Comparison of ENCODE assay signal across 14 cellular contexts in genomic region chr17:64331946-64332493, GRCh38. TPM values are rescaled to one million over a fixed set of nuclear protein-coding genes. Genes with fewer than 3 reads are reported as not detected.
DNase-seq lines count a peak whose midpoint lies in the region; ATAC-seq, FAIRE-seq and TF ChIP-seq lines count a peak whose summit lies in the region.
"Had no signal": no experiment of that assay in that cellular context is flagged by ENCODE, and none has a peak within 500 bp of the region (broad histone marks: within the 10 kb centered on the region; RNA-seq: fewer than 3 reads in every experiment).

No MANE protein-coding gene starts in this region.

- no peaks in the 10 kb centered on the region for H3K9me3 ChIP-seq in mucosa of descending colon

- intact Hi-C loops in mucosa of descending colon (cut with DNase I, micrococcal nuclease): no loop called here

- TF ChIP-seq POLR2A in erythroblast (IDR thresholded peaks at IDR 0.05; ENCODE audit: low read length): no peak

- DNase-seq in NOMO-1 treated with dmso at 0.1 percent for 144 hours (lab: John Stamatoyannopoulos, UW; ENCODE audit: unreplicated experiment) (peak; percentile 74), erythroblast (lab: John Stamatoyannopoulos, UW) (peak; percentile 30 to 45), mucosa of descending colon (no peak), DMS 273 treated with DMSO at 0.1 percent for 48 hours (lab: John Stamatoyannopoulos, UW) (no peak), Ammon's horn (ENCODE audit: low spot score) (no peak), urothelium cell line (ENCODE audit: low spot score) (no peak)
- DNase-seq in activated CD4-positive, alpha-beta T cell treated with anti-CD3 and anti-CD28 coated beads for 4 hours: no peak
- DNase-seq: activated CD8-positive, alpha-beta memory T cell treated with anti-CD3 and anti-CD28 coated beads, Interleukin-2, amount 50 U/mL, for 4 hours; amniotic stem cell; NCI-H1417 had no signal

- peak overlapping the region; percentile 77 for H3K27ac ChIP-seq in ACC112 (ENCODE audit: low read depth, low read length)

- H2AFZ ChIP-seq in ACC112 (ENCODE audit: low read length, unreplicated experiment): no peak overlapping the region

- H3K36me3 ChIP-seq in ACC112 (ENCODE audit: insufficient read depth, low read length) (no peaks in the 10 kb centered on the region), mucosa of descending colon (ENCODE audit: low read depth) (no peaks in the 10 kb centered on the region)

- peak; percentile 23 for ATAC-seq in mucosa of descending colon
- ATAC-seq: natural killer cell treated with Interleukin-12 subunit alpha and Interleukin-12 subunit beta and Interleukin-15 and Interleukin-18, amount 100 ng/mL, for 72 hours; stimulated activated effector memory CD8-positive, alpha-beta T cell treated with anti-CD3 and anti-CD28 coated beads, Interleukin-12 subunit alpha, Interleukin-12 subunit beta, amount 100 ng/mL, for 72 hours had no signal

- TF ChIP-seq CTCF in mucosa of descending colon (IDR thresholded peaks at IDR 0.05): no peak

- H3K4me3 ChIP-seq in ACC112 (ENCODE audit: low read depth, low read length) (no peak overlapping the region), mucosa of descending colon (no peak overlapping the region)

- H3K4me1 ChIP-seq in ACC112 (ENCODE audit: control insufficient read depth, insufficient read depth, low read length, unreplicated experiment) (peaks cover 48% of the 10 kb centered on the region), mucosa of descending colon (ENCODE audit: low read depth) (no peaks in the 10 kb centered on the region)

- H3K27me3 ChIP-seq in ACC112 (ENCODE audit: insufficient read depth, low read length): no peaks in the 10 kb centered on the region

- FAIRE-seq in urothelium cell line (lab: Jason Lieb, UNC): no peak
- FAIRE-seq: endometrium had no signal

- no peaks in the 10 kb centered on the region for H3K79me2 ChIP-seq in ACC112 (ENCODE audit: control insufficient read depth, insufficient read depth, low read length, unreplicated experiment)

RNA-seq across cellular contexts. Expression of gene PECAM1, which starts 58.6 kb away (rescaled TPM):
- total RNA-seq in mucosa of descending colon: 10 to 100 TPM; 36.6 to 74.1 (median 56.8) TPM

Comparison
In these comparisons a context has a peak if more than half of its experiments do, and no peak if none do; other contexts are left out.
1. DNase-seq: peak in NOMO-1 treated with dmso at 0.1 percent for 144 hours (single experiment) and erythroblast (2 of 2); none in mucosa of descending colon (0 of 3), DMS 273 treated with DMSO at 0.1 percent for 48 hours (single experiment), Ammon's horn (single experiment), urothelium cell line (single experiment) and activated CD4-positive, alpha-beta T cell treated with anti-CD3 and anti-CD28 coated beads for 4 hours (0 of 2).